34 cellular contexts compared by ENCODE assay signal in the genomic region with DNA sequence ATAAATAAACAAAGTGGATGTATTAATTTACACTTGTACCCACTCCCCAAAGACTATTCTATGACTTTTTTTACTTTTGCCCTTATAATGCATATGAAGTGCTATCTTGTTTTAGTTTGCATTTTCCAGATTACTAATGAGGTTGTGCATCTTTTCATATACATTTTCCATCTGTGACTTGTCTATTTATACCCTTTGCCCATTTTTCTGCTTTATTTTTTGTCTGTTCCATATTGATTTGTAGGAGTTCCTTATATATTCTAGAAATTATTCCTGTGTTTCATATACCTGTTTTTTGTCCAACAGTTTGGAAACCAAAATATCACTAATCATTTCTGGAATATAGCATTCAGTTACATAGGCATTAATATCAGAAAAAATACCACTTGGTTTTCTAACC.
"Had no signal": no experiment of that assay in that cellular context is flagged by ENCODE, and none has a peak within 500 bp of the region (broad histone marks: within the 10 kb centered on the region; RNA-seq: fewer than 3 reads in every experiment).

No MANE protein-coding gene starts in this region.

- H3K9me3 ChIP-seq: MG63 had no signal

- H3K36me3 ChIP-seq: MG63 had no signal

- H3K27me3 ChIP-seq: MG63 had no signal

- H3K4me3 ChIP-seq: MG63 had no signal

- DNase-seq: MG63, MM.1S, MV-4-11, NCI-H1048, NCI-H1092, NCI-H1092 treated with DMSO at 0.1 percent for 48 hours, NCI-H1105, NCI-H1105 treated with DMSO at 0.1 percent for 48 hours, NCI-H1417, NCI-H1417 treated with DMSO at 0.1 percent for 48 hours, NCI-H1436, NCI-H1436 treated with DMSO at 0.1 percent for 48 hours, NCI-H146, NCI-H1694, NCI-H1694 treated with DMSO at 0.1 percent for 48 hours, NCI-H187, NCI-H187 treated with DMSO at 0.1 percent for 48 hours, NCI-H1930, NCI-H2029, NCI-H2029 treated with DMSO at 0.1 percent for 48 hours, NCI-H2081, NCI-H2081 treated with DMSO at 0.1 percent for 48 hours, NCI-H2107, NCI-H2171, NCI-H2171 treated with DMSO at 0.1 percent for 48 hours, NCI-H2227 treated with DMSO at 0.1 percent for 48 hours, NCI-H226, NCI-H345, NCI-H446, NCI-H446 treated with DMSO at 0.1 percent for 48 hours, NCI-H510A, NCI-H510A treated with DMSO at 0.1 percent for 48 hours, NCI-H524 treated with DMSO at 0.1 percent for 48 hours, NCI-H526 had no signal
